In genomic region chr5:10975915-10976314, GRCh38 we compare ENCODE assay signal across 25 cellular contexts.
DNase-seq lines count a peak whose midpoint lies in the region; ATAC-seq and FAIRE-seq lines count a peak whose summit lies in the region.
"Had no signal": no experiment of that assay in that cellular context is flagged by ENCODE, and none has a peak within 500 bp of the region (broad histone marks: within the 10 kb centered on the region; RNA-seq: fewer than 3 reads in every experiment).

No MANE protein-coding gene starts in this region.

- H3K36me3 ChIP-seq in effector memory CD4-positive, alpha-beta T cell (ENCODE audit: control insufficient read depth, insufficient read depth, low read length), result no peaks in the 10 kb centered on the region
- H3K36me3 ChIP-seq: adrenal gland, BE2C, gastroesophageal sphincter, lower lobe of right lung, neural progenitor cell, suprapubic skin had no signal

- H3K27me3 ChIP-seq in effector memory CD4-positive, alpha-beta T cell (replicated peaks; ENCODE audit: control insufficient read depth, insufficient read depth, low read length, poor library complexity, severe bottlenecking), result no peaks in the 10 kb centered on the region
- H3K27me3 ChIP-seq: neural progenitor cell, suprapubic skin had no signal

- no peak overlapping the region for H3K4me3 Mint-ChIP-seq in stimulated activated naive CD8-positive, alpha-beta T cell treated with anti-CD3 and anti-CD28 coated beads, Interleukin-15, Interleukin-2, amounts not matched to agents 100 ng/mL and 50 ng/mL, for 24 hours
- H3K4me3 Mint-ChIP-seq: activated T-cell treated with anti-CD3 and anti-CD28 coated beads, Interleukin-2, amount 50 U/mL, for 4 hours; IgD-negative memory B cell; neural progenitor cell had no signal

- H3K27me3 Mint-ChIP-seq in stimulated activated naive CD8-positive, alpha-beta T cell treated with anti-CD3 and anti-CD28 coated beads, Interleukin-15, Interleukin-2, amounts not matched to agents 100 ng/mL and 50 ng/mL, for 24 hours, result peaks cover 4% of the 10 kb centered on the region

- FAIRE-seq in RCC 7860 (lab: Jason Lieb, UNC) (no peak), urothelium cell line (lab: Jason Lieb, UNC) (no peak)
- FAIRE-seq: A549, kidney had no signal

- H3K4me1 Mint-ChIP-seq in stimulated activated naive CD8-positive, alpha-beta T cell treated with anti-CD3 and anti-CD28 coated beads, Interleukin-15, Interleukin-2, amounts not matched to agents 100 ng/mL and 50 ng/mL, for 24 hours (ENCODE audit: low read depth), result no peaks in the 10 kb centered on the region
- H3K4me1 Mint-ChIP-seq: IgD-negative memory B cell had no signal

- peak overlapping the region; percentile 15 for H3K27ac Mint-ChIP-seq in stimulated activated naive CD8-positive, alpha-beta T cell treated with anti-CD3 and anti-CD28 coated beads, Interleukin-15, Interleukin-2, amounts not matched to agents 100 ng/mL and 50 ng/mL, for 24 hours
- H3K27ac Mint-ChIP-seq: IgD-negative memory B cell, neural progenitor cell had no signal

- no peaks in the 10 kb centered on the region for H3K9me3 Mint-ChIP-seq in stimulated activated naive CD8-positive, alpha-beta T cell treated with anti-CD3 and anti-CD28 coated beads, Interleukin-15, Interleukin-2, amounts not matched to agents 100 ng/mL and 50 ng/mL, for 24 hours
- H3K9me3 Mint-ChIP-seq: activated T-cell treated with anti-CD3 and anti-CD28 coated beads, Interleukin-2, amount 50 U/mL, for 4 hours; neural progenitor cell had no signal

- no peak overlapping the region for H3K4me3 ChIP-seq in effector memory CD4-positive, alpha-beta T cell (ENCODE audit: insufficient read depth, low read depth, low read length, poor library complexity, severe bottlenecking)
- H3K4me3 ChIP-seq: A549, adrenal gland, gastroesophageal sphincter, lower lobe of right lung, neural progenitor cell, SK-N-MC, suprapubic skin had no signal

- no peaks in the 10 kb centered on the region for H3K4me1 ChIP-seq in effector memory CD4-positive, alpha-beta T cell (ENCODE audit: control insufficient read depth, insufficient read depth, low read length, poor library complexity, severe bottlenecking)
- H3K4me1 ChIP-seq: A549, adrenal gland, BE2C, gastroesophageal sphincter, lower lobe of right lung, neural progenitor cell, suprapubic skin had no signal

- no peak for ATAC-seq in stimulated activated naive CD8-positive, alpha-beta T cell treated with anti-CD3 and anti-CD28 coated beads, Interleukin-15, Interleukin-2, amounts not matched to agents 100 U/mL and 50 U/mL, for 24 hours
- no peak for ATAC-seq in GM18520 (IDR thresholded peaks at IDR 0.05; ENCODE audit: unreplicated experiment)
- ATAC-seq: A549; activated T-cell treated with anti-CD3 and anti-CD28 coated beads, Interleukin-2, amount 50 U/mL, for 4 hours; gastroesophageal sphincter; lower lobe of right lung had no signal

- H3K9me3 ChIP-seq in effector memory CD4-positive, alpha-beta T cell (ENCODE audit: control insufficient read depth, low read length), result no peaks in the 10 kb centered on the region
- H3K9me3 ChIP-seq: A549, adrenal gland, BE2C, gastroesophageal sphincter, lower lobe of right lung, suprapubic skin had no signal

- no peak overlapping the region for H3K27ac ChIP-seq in effector memory CD4-positive, alpha-beta T cell (ENCODE audit: insufficient read depth, low read length, poor library complexity, severe bottlenecking)
- no peak overlapping the region for H3K27ac ChIP-seq in substantia nigra (ENCODE audit: low read depth, low read length, poor library complexity, severe bottlenecking)
- H3K27ac ChIP-seq: A549, adrenal gland, gastroesophageal sphincter, lower lobe of right lung, neural progenitor cell, RWPE1, SK-N-MC, suprapubic skin had no signal

- no peak for DNase-seq in stimulated activated naive CD8-positive, alpha-beta T cell treated with anti-CD3 and anti-CD28 coated beads, Interleukin-15, Interleukin-2, amounts not matched to agents 100 U/mL and 50 U/mL, for 24 hours
- DNase-seq in RCC 7860 (ENCODE audit: low spot score), result peak; percentile 49
- peak; percentile 47 for DNase-seq in glomerular visceral epithelial cell (ENCODE audit: extremely low spot score)
- peak; percentile 44 for DNase-seq in urothelium cell line (ENCODE audit: low spot score)
- no peak for DNase-seq in effector memory CD4-positive, alpha-beta T cell
- DNase-seq in substantia nigra (lab: John Stamatoyannopoulos, UW), result no peak
- DNase-seq: activated CD4-positive, alpha-beta T cell treated with anti-CD3 and anti-CD28 coated beads for 4 hours; activated T-cell treated with anti-CD3 and anti-CD28 coated beads, Interleukin-2, amount 50 U/mL, for 4 hours; adrenal gland; BE2C; cortex of kidney; DMS79 treated with DMSO at 0.1 percent for 48 hours; HCEC 1CT; kidney; lower lobe of right lung; NCI-H524 treated with DMSO at 0.1 percent for 48 hours had no signal

- H3K36me3 Mint-ChIP-seq in stimulated activated naive CD8-positive, alpha-beta T cell treated with anti-CD3 and anti-CD28 coated beads, Interleukin-15, Interleukin-2, amounts not matched to agents 100 ng/mL and 50 ng/mL, for 24 hours (ENCODE audit: low read depth), result no peaks in the 10 kb centered on the region
- H3K36me3 Mint-ChIP-seq: IgD-negative memory B cell had no signal

Comparison
In these comparisons a context has a peak if more than half of its experiments do, and no peak if none do; other contexts are left out.
1. DNase-seq: peak in RCC 7860 (single experiment), glomerular visceral epithelial cell (single experiment) and urothelium cell line (single experiment); none in stimulated activated naive CD8-positive, alpha-beta T cell treated with anti-CD3 and anti-CD28 coated beads, Interleukin-15, Interleukin-2, amounts not matched to agents 100 U/mL and 50 U/mL, for 24 hours (single experiment), effector memory CD4-positive, alpha-beta T cell (0 of 3) and substantia nigra (0 of 49).